Comparison of ENCODE assay signal across 27 cellular contexts in genomic region chr11:10118830-10119229, GRCh38.
DNase-seq lines count a peak whose midpoint lies in the region; ATAC-seq, FAIRE-seq and TF ChIP-seq lines count a peak whose summit lies in the region.
"Had no signal": no experiment of that assay in that cellular context is flagged by ENCODE, and none has a peak within 500 bp of the region (broad histone marks: within the 10 kb centered on the region; RNA-seq: fewer than 3 reads in every experiment).

No MANE protein-coding gene starts in this region.

- POLR2A ChIA-PET in A549 (lab: Yijun Ruan, JAX), result no interaction called here

- ATAC-seq in A549 (no peak), GM21717 (IDR thresholded peaks at IDR 0.05; ENCODE audit: unreplicated experiment) (no peak), HG02759 (IDR thresholded peaks at IDR 0.05; ENCODE audit: unreplicated experiment) (no peak)
- ATAC-seq: activated CD4-positive, CD25-positive, alpha-beta regulatory T cell treated with anti-CD3 and anti-CD28 coated beads, Interleukin-2, amount 50 U/mL, for 24 hours; activated CD8-positive, alpha-beta T cell treated with anti-CD3 and anti-CD28 coated beads for 36 hours; naive thymus-derived CD8-positive, alpha-beta T cell; PC-3; stimulated activated memory B cell treated with anti-CD40 and anti-IgM and Interleukin-4, amounts not matched to agents 10 μg/mL and 1 μg/mL and 100 μg/mL, for 72 hours had no signal

- no peak for FAIRE-seq in A549 (lab: Jason Lieb, UNC)
- FAIRE-seq: astrocyte had no signal

- H3K27me3 ChIP-seq in GM23248 (replicated peaks; ENCODE audit: insufficient read depth) (no peaks in the 10 kb centered on the region), osteoblast (ENCODE audit: insufficient read depth, low read length) (no peaks in the 10 kb centered on the region)
- H3K27me3 ChIP-seq: SJSA1, spleen had no signal

- H3F3A ChIP-seq in GM23248 (ENCODE audit: insufficient read depth), result peaks cover 59% of the 10 kb centered on the region

- TF ChIP-seq RAD21 in A549 (conservative IDR thresholded peaks at IDR 0.05 in 1 of 2, IDR thresholded peaks at IDR 0.05 in 1 of 2), result no peak

- CTCF ChIA-PET in A549 (lab: Yijun Ruan, JAX), result no interaction called here

- H3K36me3 ChIP-seq in GM23248 (ENCODE audit: low read depth) (no peaks in the 10 kb centered on the region), osteoblast (ENCODE audit: insufficient read depth, low read length) (no peaks in the 10 kb centered on the region)
- H3K36me3 ChIP-seq: SJSA1, spleen, thoracic aorta had no signal

- H3K4me3 ChIP-seq in A549 (no peak overlapping the region), GM23248 (peak overlapping the region; percentile 33; the same call in 1 of the 2 replicates), osteoblast (ENCODE audit: insufficient read depth, low read length) (no peak overlapping the region)
- H3K4me3 ChIP-seq: SJSA1, spleen, thoracic aorta had no signal

- no peak for DNase-seq in A549 (ENCODE audit: low read depth in 1 of 2, low spot score in 1 of 2)
- peak; percentile 33 for DNase-seq in GM23248
- DNase-seq in fibroblast of gingiva (ENCODE audit: low read depth), result peak; percentile 41
- no peak for DNase-seq in osteoblast (ENCODE audit: insufficient read length, low spot score, missing footprints)
- DNase-seq in NCI-H1417 (lab: John Stamatoyannopoulos, UW), result no peak
- no peak for DNase-seq in LoVo (ENCODE audit: low spot score)
- DNase-seq: activated CD8-positive, alpha-beta T cell treated with anti-CD3 and anti-CD28 coated beads for 36 hours; activated naive CD8-positive, alpha-beta T cell treated with anti-CD3 and anti-CD28 coated beads for 36 hours; CD4-positive, CD25-positive, alpha-beta regulatory T cell; cerebellar nuclear complex; effector CD4-positive, alpha-beta T cell; glutamatergic neuron; HCEC 1CT; naive thymus-derived CD8-positive, alpha-beta T cell; NCI-H446; occipital lobe; spleen; stimulated activated CD4-positive, alpha-beta T cell treated with anti-CD3 and anti-CD28 coated beads, Interleukin-2, amount 100 ng/mL, for 48 hours; T-helper 1 cell had no signal

- TF ChIP-seq POLR2A in A549 (IDR thresholded peaks at IDR 0.05; ENCODE audit: low read length), result no peak

- H3K79me2 ChIP-seq in GM23248 (ENCODE audit: insufficient read depth) (peaks cover 63% of the 10 kb centered on the region), osteoblast (ENCODE audit: insufficient read depth, low read length) (peaks cover 15% of the 10 kb centered on the region)

- no peaks in the 10 kb centered on the region for H4K20me1 ChIP-seq in GM23248 (ENCODE audit: insufficient read depth)
- no peaks in the 10 kb centered on the region for H4K20me1 ChIP-seq in osteoblast (ENCODE audit: insufficient read depth, low read length)

- TF ChIP-seq EP300 in A549 (IDR thresholded peaks at IDR 0.05), result no peak

- H3K9ac ChIP-seq in GM23248, result no peak overlapping the region

- H3K4me1 ChIP-seq in A549, result peaks cover 34% of the 10 kb centered on the region
- peaks cover 66% of the 10 kb centered on the region for H3K4me1 ChIP-seq in GM23248 (ENCODE audit: insufficient read depth)
- H3K4me1 ChIP-seq in osteoblast (ENCODE audit: insufficient read depth, low read length), result peaks cover 45% of the 10 kb centered on the region

- H3K4me2 ChIP-seq in A549 (peak overlapping the region; percentile 10; the same call in 1 of the 3 replicates), GM23248 (ENCODE audit: unreplicated experiment) (peak overlapping the region; percentile 86), osteoblast (ENCODE audit: insufficient read depth, low read length) (peak overlapping the region; percentile 54)

- H3K9me3 ChIP-seq in A549, result no peaks in the 10 kb centered on the region
- H3K9me3 ChIP-seq in GM23248 (ENCODE audit: low read depth), result no peaks in the 10 kb centered on the region
- H3K9me3 ChIP-seq in osteoblast (ENCODE audit: low read depth, low read length), result no peaks in the 10 kb centered on the region
- H3K9me3 ChIP-seq: SJSA1, spleen, thoracic aorta had no signal

- H3K9me2 ChIP-seq in GM23248 (ENCODE audit: insufficient read depth), result no peaks in the 10 kb centered on the region

- H2AFZ ChIP-seq in GM23248 (no peak overlapping the region), osteoblast (ENCODE audit: low read length) (no peak overlapping the region)

- in situ Hi-C loops in GM23248 (cut with MboI), result no loop called here

- no peak overlapping the region; a peak in 1 of 6 replicates for H3K27ac ChIP-seq in A549
- 0 out of 2 replicates have a peak overlapping the region, but pooled peaks have one; percentile 65 for H3K27ac ChIP-seq in GM23248
- peak overlapping the region; percentile 80 for H3K27ac ChIP-seq in osteoblast (ENCODE audit: low read depth, low read length)

- no peak for TF ChIP-seq CTCF in A549 (IDR thresholded peaks at IDR 0.05)
- TF ChIP-seq CTCF in osteoblast (IDR thresholded peaks at IDR 0.05; ENCODE audit: extremely low read depth, low read depth, low read length), result no peak

TF ChIP-seq in A549, 52 proteins besides CTCF, POLR2A, EP300 and RAD21:
- no peak for TF ChIP-seq MAZ (IDR thresholded peaks at IDR 0.05; ENCODE audit: borderline replicate concordance, low read depth, low read length)
- TF ChIP-seq, protein P1, sequence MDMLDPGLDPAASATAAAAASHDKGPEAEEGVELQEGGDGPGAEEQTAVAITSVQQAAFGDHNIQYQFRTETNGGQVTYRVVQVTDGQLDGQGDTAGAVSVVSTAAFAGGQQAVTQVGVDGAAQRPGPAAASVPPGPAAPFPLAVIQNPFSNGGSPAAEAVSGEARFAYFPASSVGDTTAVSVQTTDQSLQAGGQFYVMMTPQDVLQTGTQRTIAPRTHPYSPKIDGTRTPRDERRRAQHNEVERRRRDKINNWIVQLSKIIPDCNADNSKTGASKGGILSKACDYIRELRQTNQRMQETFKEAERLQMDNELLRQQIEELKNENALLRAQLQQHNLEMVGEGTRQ (IDR thresholded peaks at IDR 0.05), result no peak
- TF ChIP-seq JUN (IDR thresholded peaks at IDR 0.05), result no peak
- no peak for TF ChIP-seq HEYL (CRISPR knock-in tag; IDR thresholded peaks at IDR 0.05)
- no peak for TF ChIP-seq RCOR1 (IDR thresholded peaks at IDR 0.05; ENCODE audit: low read depth, low read length)
- no peak for TF ChIP-seq CHD2 (IDR thresholded peaks at IDR 0.05; ENCODE audit: low read length, partially characterized antibody)
- TF ChIP-seq BCL3 (IDR thresholded peaks at IDR 0.05), result no peak
- no peak for TF ChIP-seq E2F6 (IDR thresholded peaks at IDR 0.05; ENCODE audit: borderline replicate concordance, low read depth)
- no peak for TF ChIP-seq CBX2 (IDR thresholded peaks at IDR 0.05; ENCODE audit: borderline replicate concordance, low read depth)
- TF ChIP-seq, protein P2, sequence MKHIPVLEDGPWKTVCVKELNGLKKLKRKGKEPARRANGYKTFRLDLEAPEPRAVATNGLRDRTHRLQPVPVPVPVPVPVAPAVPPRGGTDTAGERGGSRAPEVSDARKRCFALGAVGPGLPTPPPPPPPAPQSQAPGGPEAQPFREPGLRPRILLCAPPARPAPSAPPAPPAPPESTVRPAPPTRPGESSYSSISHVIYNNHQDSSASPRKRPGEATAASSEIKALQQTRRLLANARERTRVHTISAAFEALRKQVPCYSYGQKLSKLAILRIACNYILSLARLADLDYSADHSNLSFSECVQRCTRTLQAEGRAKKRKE (CRISPR knock-in tag; IDR thresholded peaks at IDR 0.05; ENCODE audit: low read depth), result no peak
- TF ChIP-seq ZSCAN20 (CRISPR knock-in tag; IDR thresholded peaks at IDR 0.05), result no peak
- TF ChIP-seq PHF8 (IDR thresholded peaks at IDR 0.05; ENCODE audit: borderline replicate concordance, low read depth), result no peak
- no peak for TF ChIP-seq POLR2AphosphoS2 (conservative IDR thresholded peaks at IDR 0.05; ENCODE audit: low read length)
- TF ChIP-seq RNF2 (IDR thresholded peaks at IDR 0.05; ENCODE audit: borderline replicate concordance, low read depth), result no peak
- TF ChIP-seq CBX8 (IDR thresholded peaks at IDR 0.05), result no peak
- TF ChIP-seq CHD4 (IDR thresholded peaks at IDR 0.05; ENCODE audit: borderline replicate concordance), result no peak

Comparison
In these comparisons a context has a peak if more than half of its experiments do, and no peak if none do; other contexts are left out.
1. DNase-seq: peak in GM23248 (single experiment) and fibroblast of gingiva (single experiment); none in A549 (0 of 2), osteoblast (single experiment), NCI-H1417 (0 of 3) and LoVo (single experiment).
2. H3K27ac ChIP-seq: peak in GM23248 (single experiment) and osteoblast (single experiment); none in A549 (0 of 2).
3. H3K4me2 ChIP-seq: peak in every context shown above with its lines; median percentile 86 in GM23248; 54 in osteoblast; 10 in A549.